In genomic region chr4:152640058-152640921, GRCh38 we compare ENCODE assay signal across 8 cellular contexts. TPM values are rescaled to one million over a fixed set of nuclear protein-coding genes. Genes with fewer than 3 reads are reported as not detected.
DNase-seq lines count a peak whose midpoint lies in the region; ATAC-seq, FAIRE-seq and TF ChIP-seq lines count a peak whose summit lies in the region.

No MANE protein-coding gene starts in this region.

- DNase-seq in AG09319 (ENCODE audit: extremely low read depth, low read depth) (no peak), GM12892 (ENCODE audit: insufficient read length) (no peak), PC-9 (peak in 1 of 2 experiments; percentile 37), esophagus squamous epithelium (lab: John Stamatoyannopoulos, UW) (no peak), pons (ENCODE audit: low spot score) (peak; percentile 46)
- no peak for DNase-seq in stimulated activated naive CD4-positive, alpha-beta T cell treated with Interleukin-2 at 50 U/mL for 16 hours (lab: John Stamatoyannopoulos, UW)

- H4K20me1 ChIP-seq in PC-9 (ENCODE audit: insufficient read depth), result no peaks in the 10 kb centered on the region

- no peaks in the 10 kb centered on the region for H3F3A ChIP-seq in PC-9 (ENCODE audit: insufficient read depth, low read depth)

- intact Hi-C loops in PC-9 (cut with micrococcal nuclease; ENCODE audit: unreplicated experiment) (loop anchor here (1.0 to 10.0 kb wide), 4 partner anchors 97 to 485 kb away; no protein-coding TSS in a partner anchor), esophagus squamous epithelium (cut with DNase I) (loop anchor here (5.0 kb wide), 1 partner anchor 138 kb away; no protein-coding TSS in a partner anchor)

- TF ChIP-seq POLR2A in GM12892 (IDR thresholded peaks at IDR 0.05; ENCODE audit: low read depth, low read length) (no peak), esophagus squamous epithelium (IDR thresholded peaks at IDR 0.05) (no peak)

- H3K4me3 ChIP-seq in PC-9 (no peak overlapping the region), esophagus squamous epithelium (no peak overlapping the region)

- POLR2A ChIA-PET in PC-9 (lab: Charles Lee; ENCODE audit: unreplicated experiment), result no interaction called here

- no TSS peak for BruUV-seq in PC-9 (replicated peaks; lab: Mats Ljungman, UMichigan)

- H3K27ac ChIP-seq in PC-9 (no peak overlapping the region), esophagus squamous epithelium (no peak overlapping the region)

- no peak overlapping the region for H2AFZ ChIP-seq in PC-9

- H3K36me3 ChIP-seq in PC-9 (ENCODE audit: low read depth), result no peaks in the 10 kb centered on the region
- peaks cover 0 to 87% (median 4%) of the 10 kb centered on the region in 3 donors for H3K36me3 ChIP-seq in esophagus squamous epithelium

- no peaks in the 10 kb centered on the region for H3K9me2 ChIP-seq in PC-9 (ENCODE audit: insufficient read depth)

- H3K4me2 ChIP-seq in PC-9, result no peak overlapping the region

- no peaks in the 10 kb centered on the region for H3K9me3 ChIP-seq in PC-9 (ENCODE audit: insufficient read depth, low read depth)
- no peaks in the 10 kb centered on the region for H3K9me3 ChIP-seq in esophagus squamous epithelium

- CTCF ChIA-PET in PC-9 (lab: Charles Lee), result interaction anchor here (1.2 kb wide), 1 partner anchor 139 kb away, joined by 7 read pairs; no protein-coding TSS in a partner anchor

- H3K4me1 ChIP-seq in PC-9 (replicated peaks; ENCODE audit: insufficient read depth) (no peaks in the 10 kb centered on the region), esophagus squamous epithelium (peaks cover 0 to 8% (median 0%) of the 10 kb centered on the region in 3 donors)

- FAIRE-seq in GM12892 (lab: Jason Lieb, UNC), result peak; percentile 70

- no peaks in the 10 kb centered on the region for H3K79me2 ChIP-seq in PC-9 (ENCODE audit: low read depth)

- peak; percentile 48 for TF ChIP-seq CTCF in AG09319 (IDR thresholded peaks at IDR 0.05; ENCODE audit: low read depth, low read length)
- peak; percentile 79 for TF ChIP-seq CTCF in PC-9 (conservative IDR thresholded peaks at IDR 0.05)
- TF ChIP-seq CTCF in esophagus squamous epithelium (IDR thresholded peaks at IDR 0.05), result peak; percentile 31 to 69 (median 52)

- no peak for ATAC-seq in GM21367 (IDR thresholded peaks at IDR 0.05; ENCODE audit: unreplicated experiment)
- ATAC-seq in HG02798 (IDR thresholded peaks at IDR 0.05; ENCODE audit: poor library complexity, unreplicated experiment), result no peak

- H3K27me3 ChIP-seq in PC-9 (ENCODE audit: insufficient read depth, low read depth), result no peaks in the 10 kb centered on the region
- H3K27me3 ChIP-seq in esophagus squamous epithelium, result no peaks in the 10 kb centered on the region

- WGBS in esophagus squamous epithelium, 2 donors, result 54 to 56% methylated on average over 8 of the region's 8 CpGs

RNA-seq across cellular contexts. Expression of gene TMEM154, which starts 39.5 kb away (rescaled TPM):
- polyA plus RNA-seq in GM12892 (2012; ENCODE audit: missing spikeins), result 22.3 TPM
- 19.7 and 34.5 TPM in 2 replicates for total RNA-seq in PC-9 (2021)
- 10 to 100 TPM; 41.2 to 83.1 (median 60.5) TPM for total RNA-seq in esophagus squamous epithelium
